1 cellular context compared by ENCODE assay signal in genomic region chr4:55729306-55730142, GRCh38.
TF ChIP-seq lines count a peak whose summit lies in the region.

No MANE protein-coding gene starts in this region.

TF ChIP-seq in K562, 482 proteins besides CTCF, POLR2A, EP300 and RAD21 (continued from another document and continues in another):
- TF ChIP-seq, protein P1, sequence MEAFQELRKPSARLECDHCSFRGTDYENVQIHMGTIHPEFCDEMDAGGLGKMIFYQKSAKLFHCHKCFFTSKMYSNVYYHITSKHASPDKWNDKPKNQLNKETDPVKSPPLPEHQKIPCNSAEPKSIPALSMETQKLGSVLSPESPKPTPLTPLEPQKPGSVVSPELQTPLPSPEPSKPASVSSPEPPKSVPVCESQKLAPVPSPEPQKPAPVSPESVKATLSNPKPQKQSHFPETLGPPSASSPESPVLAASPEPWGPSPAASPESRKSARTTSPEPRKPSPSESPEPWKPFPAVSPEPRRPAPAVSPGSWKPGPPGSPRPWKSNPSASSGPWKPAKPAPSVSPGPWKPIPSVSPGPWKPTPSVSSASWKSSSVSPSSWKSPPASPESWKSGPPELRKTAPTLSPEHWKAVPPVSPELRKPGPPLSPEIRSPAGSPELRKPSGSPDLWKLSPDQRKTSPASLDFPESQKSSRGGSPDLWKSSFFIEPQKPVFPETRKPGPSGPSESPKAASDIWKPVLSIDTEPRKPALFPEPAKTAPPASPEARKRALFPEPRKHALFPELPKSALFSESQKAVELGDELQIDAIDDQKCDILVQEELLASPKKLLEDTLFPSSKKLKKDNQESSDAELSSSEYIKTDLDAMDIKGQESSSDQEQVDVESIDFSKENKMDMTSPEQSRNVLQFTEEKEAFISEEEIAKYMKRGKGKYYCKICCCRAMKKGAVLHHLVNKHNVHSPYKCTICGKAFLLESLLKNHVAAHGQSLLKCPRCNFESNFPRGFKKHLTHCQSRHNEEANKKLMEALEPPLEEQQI (IDR thresholded peaks at IDR 0.05) = peak; percentile 79
- peak; percentile 96 for TF ChIP-seq CTBP1 (IDR thresholded peaks at IDR 0.05; ENCODE audit: borderline replicate concordance)
- TF ChIP-seq ARNT (IDR thresholded peaks at IDR 0.05) = peak; percentile 61 to 86; a peak in 2 of 4 replicates
- 0 out of 2 replicates have a peak, but pooled peaks have one; percentile 28 for TF ChIP-seq ZNF41 (CRISPR knock-in tag; conservative IDR thresholded peaks at IDR 0.05)
- no peak for TF ChIP-seq CHD2 (IDR thresholded peaks at IDR 0.05; ENCODE audit: low read depth, low read length)
- TF ChIP-seq TBP (optimal IDR thresholded peaks at IDR 0.05; ENCODE audit: low read depth, low read length) = no peak
- no peak for TF ChIP-seq HDAC6 (IDR thresholded peaks at IDR 0.05; ENCODE audit: low read depth, low read length)
- no peak for TF ChIP-seq HMGN3 (IDR thresholded peaks at IDR 0.05; ENCODE audit: borderline replicate concordance, extremely low read depth, insufficient read length, low read depth, low read length)
- TF ChIP-seq, protein P2, sequence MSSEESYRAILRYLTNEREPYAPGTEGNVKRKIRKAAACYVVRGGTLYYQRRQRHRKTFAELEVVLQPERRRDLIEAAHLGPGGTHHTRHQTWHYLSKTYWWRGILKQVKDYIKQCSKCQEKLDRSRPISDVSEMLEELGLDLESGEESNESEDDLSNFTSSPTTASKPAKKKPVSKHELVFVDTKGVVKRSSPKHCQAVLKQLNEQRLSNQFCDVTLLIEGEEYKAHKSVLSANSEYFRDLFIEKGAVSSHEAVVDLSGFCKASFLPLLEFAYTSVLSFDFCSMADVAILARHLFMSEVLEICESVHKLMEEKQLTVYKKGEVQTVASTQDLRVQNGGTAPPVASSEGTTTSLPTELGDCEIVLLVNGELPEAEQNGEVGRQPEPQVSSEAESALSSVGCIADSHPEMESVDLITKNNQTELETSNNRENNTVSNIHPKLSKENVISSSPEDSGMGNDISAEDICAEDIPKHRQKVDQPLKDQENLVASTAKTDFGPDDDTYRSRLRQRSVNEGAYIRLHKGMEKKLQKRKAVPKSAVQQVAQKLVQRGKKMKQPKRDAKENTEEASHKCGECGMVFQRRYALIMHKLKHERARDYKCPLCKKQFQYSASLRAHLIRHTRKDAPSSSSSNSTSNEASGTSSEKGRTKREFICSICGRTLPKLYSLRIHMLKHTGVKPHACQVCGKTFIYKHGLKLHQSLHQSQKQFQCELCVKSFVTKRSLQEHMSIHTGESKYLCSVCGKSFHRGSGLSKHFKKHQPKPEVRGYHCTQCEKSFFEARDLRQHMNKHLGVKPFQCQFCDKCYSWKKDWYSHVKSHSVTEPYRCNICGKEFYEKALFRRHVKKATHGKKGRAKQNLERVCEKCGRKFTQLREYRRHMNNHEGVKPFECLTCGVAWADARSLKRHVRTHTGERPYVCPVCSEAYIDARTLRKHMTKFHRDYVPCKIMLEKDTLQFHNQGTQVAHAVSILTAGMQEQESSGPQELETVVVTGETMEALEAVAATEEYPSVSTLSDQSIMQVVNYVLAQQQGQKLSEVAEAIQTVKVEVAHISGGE (CRISPR knock-in tag; IDR thresholded peaks at IDR 0.05) = peak in 1 of 3 experiments; percentile 70; a peak in 2 of 6 replicates
- 0 out of 4 replicates have a peak, but pooled peaks of 1 of the 2 experiments have one; percentile 9 for TF ChIP-seq NONO (IDR thresholded peaks at IDR 0.05; ENCODE audit: low read depth in 2 of 2, low read length in 1 of 2)
- TF ChIP-seq SUPT5H (IDR thresholded peaks at IDR 0.05) = 0 out of 2 replicates have a peak, but pooled peaks have one; percentile 37
- TF ChIP-seq TCF7 (IDR thresholded peaks at IDR 0.05; ENCODE audit: borderline replicate concordance) = peak; percentile 71; the same call in 1 of the 2 replicates
- TF ChIP-seq MYNN (IDR thresholded peaks at IDR 0.05) = peak; percentile 81
- no peak for TF ChIP-seq MYNN (CRISPR knock-in tag; IDR thresholded peaks at IDR 0.05)
- TF ChIP-seq SIX5 (IDR thresholded peaks at IDR 0.05; ENCODE audit: borderline replicate concordance in 1 of 2, insufficient read depth in 1 of 2, low read depth in 1 of 2, low read length in 2 of 2) = no peak
- TF ChIP-seq CHD1 (IDR thresholded peaks at IDR 0.05; ENCODE audit: low read length) = no peak
- TF ChIP-seq CAMTA2 (CRISPR knock-in tag; conservative IDR thresholded peaks at IDR 0.05) = no peak
- no peak for TF ChIP-seq ZNF76 (CRISPR knock-in tag; IDR thresholded peaks at IDR 0.05; ENCODE audit: borderline replicate concordance)
- no peak for TF ChIP-seq BCL6 (CRISPR knock-in tag; IDR thresholded peaks at IDR 0.05)
- no peak for TF ChIP-seq BACH1 (tag; IDR thresholded peaks at IDR 0.05)
- TF ChIP-seq ZNF165 (CRISPR knock-in tag; IDR thresholded peaks at IDR 0.05; ENCODE audit: borderline replicate concordance) = no peak
- TF ChIP-seq ZMIZ1 (IDR thresholded peaks at IDR 0.05; ENCODE audit: low read depth in 2 of 2, low read length in 2 of 2) = peak in 1 of 2 experiments; percentile 46; a peak in 1 of 4 replicates
- 0 out of 2 replicates have a peak, but pooled peaks have one; percentile 22 for TF ChIP-seq KLF6 (CRISPR knock-in tag; IDR thresholded peaks at IDR 0.05; ENCODE audit: borderline replicate concordance)
- TF ChIP-seq NR0B1 (IDR thresholded peaks at IDR 0.05; ENCODE audit: partially characterized antibody) = no peak
- TF ChIP-seq BHLHE40 (IDR thresholded peaks at IDR 0.05; ENCODE audit: low read length) = 0 out of 2 replicates have a peak, but pooled peaks have one; percentile 17
- TF ChIP-seq TEAD2 (tag; IDR thresholded peaks at IDR 0.05) = peak; percentile 78
- TF ChIP-seq ZNF24 (IDR thresholded peaks at IDR 0.05) = no peak
- peak; percentile 64; the same call in 1 of the 2 replicates for TF ChIP-seq TOE1 (IDR thresholded peaks at IDR 0.05; ENCODE audit: borderline replicate concordance)
- TF ChIP-seq TOE1 (CRISPR knock-in tag; IDR thresholded peaks at IDR 0.05; ENCODE audit: borderline replicate concordance, low read depth) = no peak
- TF ChIP-seq, protein P3, sequence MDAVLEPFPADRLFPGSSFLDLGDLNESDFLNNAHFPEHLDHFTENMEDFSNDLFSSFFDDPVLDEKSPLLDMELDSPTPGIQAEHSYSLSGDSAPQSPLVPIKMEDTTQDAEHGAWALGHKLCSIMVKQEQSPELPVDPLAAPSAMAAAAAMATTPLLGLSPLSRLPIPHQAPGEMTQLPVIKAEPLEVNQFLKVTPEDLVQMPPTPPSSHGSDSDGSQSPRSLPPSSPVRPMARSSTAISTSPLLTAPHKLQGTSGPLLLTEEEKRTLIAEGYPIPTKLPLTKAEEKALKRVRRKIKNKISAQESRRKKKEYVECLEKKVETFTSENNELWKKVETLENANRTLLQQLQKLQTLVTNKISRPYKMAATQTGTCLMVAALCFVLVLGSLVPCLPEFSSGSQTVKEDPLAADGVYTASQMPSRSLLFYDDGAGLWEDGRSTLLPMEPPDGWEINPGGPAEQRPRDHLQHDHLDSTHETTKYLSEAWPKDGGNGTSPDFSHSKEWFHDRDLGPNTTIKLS (IDR thresholded peaks at IDR 0.05; ENCODE audit: borderline replicate concordance, low read depth) = peak; percentile 31; the same call in 1 of the 2 replicates
- no peak for TF ChIP-seq ZNF699 (CRISPR knock-in tag; IDR thresholded peaks at IDR 0.05; ENCODE audit: insufficient replicate concordance)
- TF ChIP-seq GTF2F1 (IDR thresholded peaks at IDR 0.05; ENCODE audit: low read depth, low read length) = no peak
- 0 out of 2 replicates have a peak, but pooled peaks have one; percentile 36 for TF ChIP-seq ZKSCAN1 (IDR thresholded peaks at IDR 0.05; ENCODE audit: low read depth, low read length)
- no peak for TF ChIP-seq KAT7 (CRISPR knock-in tag; IDR thresholded peaks at IDR 0.05; ENCODE audit: borderline replicate concordance)
- peak; percentile 60 to 87 for TF ChIP-seq AFF1 (IDR thresholded peaks at IDR 0.05; ENCODE audit: low read depth in 1 of 2, partially characterized antibody in 2 of 2)
- TF ChIP-seq FOXK1 (CRISPR knock-in tag; IDR thresholded peaks at IDR 0.05; ENCODE audit: borderline replicate concordance) = no peak
- TF ChIP-seq, protein P4, sequence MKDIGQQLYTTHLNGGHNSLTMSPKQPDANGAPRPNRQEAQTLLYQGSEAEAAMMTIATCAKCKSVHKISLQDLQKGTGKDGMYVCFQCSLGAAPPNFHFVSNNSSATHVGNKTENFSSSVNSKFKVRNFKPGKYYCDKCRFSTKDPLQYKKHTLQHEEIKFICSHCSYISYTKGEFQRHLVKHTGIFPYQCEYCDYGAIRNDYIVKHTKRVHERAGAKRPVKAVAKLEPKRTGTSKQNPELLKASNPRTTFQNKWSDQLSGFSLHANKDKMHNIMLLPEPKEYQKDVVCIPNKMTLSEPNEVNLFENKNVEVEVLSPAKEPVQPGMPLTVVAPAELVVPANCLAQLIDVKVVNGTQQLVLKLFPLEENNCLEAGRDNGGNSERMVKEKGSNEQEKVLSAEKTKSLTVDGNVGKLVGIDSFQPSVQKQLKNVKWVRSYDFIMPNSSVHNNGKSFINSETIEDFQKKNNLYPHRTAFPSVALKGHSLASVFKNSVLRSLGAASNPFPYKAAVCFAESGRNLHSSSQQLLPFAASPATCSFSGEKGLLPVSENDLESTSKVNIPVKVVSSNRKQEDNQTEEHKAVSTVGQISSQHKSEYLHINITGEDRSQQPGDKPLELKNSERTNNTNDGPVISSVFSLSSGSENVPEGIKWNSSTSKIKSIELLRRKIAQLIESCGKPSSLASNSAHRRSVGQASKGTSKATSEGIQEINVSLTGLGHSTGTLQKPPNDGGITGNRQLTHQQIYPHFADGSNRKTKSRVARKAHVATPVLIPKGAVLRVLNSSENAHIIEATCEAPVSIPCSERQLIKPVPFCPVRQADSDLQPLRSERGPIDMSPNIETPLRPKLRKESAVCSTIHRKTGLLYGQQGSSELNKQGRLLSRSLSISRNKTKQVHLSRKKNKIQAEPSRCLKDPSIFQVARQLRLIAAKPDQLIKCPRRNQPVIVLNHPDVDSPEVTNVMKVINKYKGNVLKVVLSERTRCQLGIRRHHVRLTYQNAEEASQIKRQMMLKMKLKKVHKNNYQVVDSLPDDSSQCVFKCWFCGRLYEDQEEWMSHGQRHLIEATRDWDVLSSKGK (CRISPR knock-in tag; IDR thresholded peaks at IDR 0.05) = no peak
